Comparison of ENCODE assay signal across 21 cellular contexts in the genomic region with DNA sequence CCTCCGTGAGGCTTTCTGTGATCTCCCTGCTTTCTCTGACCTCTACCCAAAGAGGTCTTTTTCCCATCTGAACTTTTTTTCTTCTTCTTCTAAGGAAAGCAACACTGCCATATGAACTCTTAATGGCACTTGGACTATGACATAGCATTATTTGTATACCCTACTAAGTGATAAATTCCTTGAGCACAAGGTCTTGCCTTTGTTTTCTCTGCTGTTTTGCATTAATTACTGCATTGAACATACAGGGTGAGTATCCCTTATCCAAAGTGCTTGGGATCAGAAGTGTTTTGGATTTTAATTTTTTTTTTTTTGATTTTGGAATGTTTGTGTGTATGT. TPM values are rescaled to one million over a fixed set of nuclear protein-coding genes. Genes with fewer than 3 reads are reported as not detected.
DNase-seq lines count a peak whose midpoint lies in the region; ATAC-seq, FAIRE-seq and TF ChIP-seq lines count a peak whose summit lies in the region.
"Had no signal": no experiment of that assay in that cellular context is flagged by ENCODE, and none has a peak within 500 bp of the region (broad histone marks: within the 10 kb centered on the region; RNA-seq: fewer than 3 reads in every experiment).

No MANE protein-coding gene starts in this region.

- intact Hi-C loops in cardiac septum (cut with DNase I) = loop anchor here (10.0 kb wide), 1 partner anchor 151 kb away; no protein-coding TSS in a partner anchor
- intact Hi-C loops in colonic mucosa (cut with DNase I) = no loop called here
- intact Hi-C loops in aorta (cut with DNase I) = no loop called here

- WGBS in aorta, 2 donors = 27 to 35% methylated on average over 1 of the region's 1 CpG

- H3K27ac Mint-ChIP-seq in neural crest cell (ENCODE audit: unreplicated experiment) = peak overlapping the region; percentile 9
- H3K27ac Mint-ChIP-seq: activated CD8-positive, alpha-beta T cell treated with anti-CD3 and anti-CD28 coated beads for 36 hours; activated naive CD8-positive, alpha-beta T cell treated with anti-CD3 and anti-CD28 coated beads, Interleukin-2, amount 10 ng/mL, durations not matched to agents 7 days and 5 days had no signal

- H3K4me3 ChIP-seq in cardiac muscle cell (no peak overlapping the region), colonic mucosa (no peak overlapping the region), aorta (ENCODE audit: low read length in 2 of 2) (no peak overlapping the region)
- H3K4me3 ChIP-seq: A549 had no signal

- no peak for ATAC-seq in aorta (ENCODE audit: low FRiP score)
- no peak for ATAC-seq in GM18505 (IDR thresholded peaks at IDR 0.05; ENCODE audit: unreplicated experiment)
- ATAC-seq: A549; activated CD8-positive, alpha-beta T cell treated with anti-CD3 and anti-CD28 coated beads for 36 hours; activated T-cell treated with anti-CD3 and anti-CD28 coated beads, Interleukin-2, amount 50 U/mL, for 4 hours had no signal

- no peak for FAIRE-seq in frontal cortex (lab: Jason Lieb, UNC)
- FAIRE-seq: A549, endometrium had no signal

- H3K27me3 ChIP-seq in cardiac muscle cell = no peaks in the 10 kb centered on the region
- H3K27me3 ChIP-seq in colonic mucosa = no peaks in the 10 kb centered on the region
- H3K27me3 ChIP-seq in aorta (ENCODE audit: control insufficient read depth in 1 of 2, insufficient read depth in 2 of 2, low read length in 1 of 2) = no peaks in the 10 kb centered on the region

- H3K27me3 Mint-ChIP-seq in neural crest cell (ENCODE audit: low read depth) = no peaks in the 10 kb centered on the region
- H3K27me3 Mint-ChIP-seq: activated CD8-positive, alpha-beta T cell treated with anti-CD3 and anti-CD28 coated beads for 36 hours; activated naive CD8-positive, alpha-beta T cell treated with anti-CD3 and anti-CD28 coated beads, Interleukin-2, amount 10 ng/mL, durations not matched to agents 7 days and 5 days had no signal

- TF ChIP-seq CTCF in cardiac muscle cell (IDR thresholded peaks at IDR 0.05; ENCODE audit: low read depth, low read length) = no peak
- no peak for TF ChIP-seq CTCF in colonic mucosa (IDR thresholded peaks at IDR 0.05)
- no peak for TF ChIP-seq CTCF in neural crest cell (conservative IDR thresholded peaks at IDR 0.05)

- DNase-seq in cardiac muscle cell (ENCODE audit: low read depth in 1 of 2, low spot score in 1 of 2) = no peak
- DNase-seq in cardiac septum (ENCODE audit: low spot score) = no peak
- DNase-seq in colonic mucosa = no peak
- no peak for DNase-seq in neural crest cell (ENCODE audit: low read depth, low spot score)
- no peak for DNase-seq in aorta
- no peak for DNase-seq in DMS53 (lab: John Stamatoyannopoulos, UW)
- no peak for DNase-seq in frontal cortex (ENCODE audit: low spot score in 2 of 2)
- DNase-seq: activated CD8-positive, alpha-beta T cell treated with anti-CD3 and anti-CD28 coated beads for 36 hours; activated naive CD8-positive, alpha-beta T cell treated with anti-CD3 and anti-CD28 coated beads, Interleukin-2, amount 10 ng/mL, durations not matched to agents 7 days and 5 days; activated T-cell treated with anti-CD3 and anti-CD28 coated beads, Interleukin-2, amount 50 U/mL, for 4 hours; central memory CD4-positive, alpha-beta T cell; DMS153; kidney glomerular epithelial cell; midbrain; NCI-H2029; NCI-H446 treated with DMSO at 0.1 percent for 48 hours had no signal

- H3K9ac ChIP-seq in colonic mucosa (ENCODE audit: low read depth in 2 of 2, low read length in 2 of 2) = no peak overlapping the region
- H3K9ac ChIP-seq: KMS-11 had no signal

- peaks cover 20% of the 10 kb centered on the region for H3K4me1 Mint-ChIP-seq in neural crest cell

- H3K9me3 ChIP-seq in cardiac muscle cell (ENCODE audit: low read depth) = no peaks in the 10 kb centered on the region
- H3K9me3 ChIP-seq in colonic mucosa = no peaks in the 10 kb centered on the region
- no peaks in the 10 kb centered on the region for H3K9me3 ChIP-seq in aorta (ENCODE audit: control insufficient read depth, low read length)
- H3K9me3 ChIP-seq: A549 had no signal

- H3K36me3 Mint-ChIP-seq in neural crest cell (ENCODE audit: low read depth) = peaks cover 8% of the 10 kb centered on the region

- peak overlapping the region; percentile 90 for H3K27ac ChIP-seq in cardiac muscle cell
- H3K27ac ChIP-seq in colonic mucosa = peak overlapping the region; percentile 4
- H3K27ac ChIP-seq in aorta (ENCODE audit: low read depth in 1 of 2, low read length in 2 of 2) = peak overlapping the region; percentile 9 to 59
- H3K27ac ChIP-seq: A549, KMS-11 had no signal

- no peak overlapping the region for H3K4me3 Mint-ChIP-seq in neural crest cell
- H3K4me3 Mint-ChIP-seq: activated CD8-positive, alpha-beta T cell treated with anti-CD3 and anti-CD28 coated beads for 36 hours; activated naive CD8-positive, alpha-beta T cell treated with anti-CD3 and anti-CD28 coated beads, Interleukin-2, amount 10 ng/mL, durations not matched to agents 7 days and 5 days; activated T-cell treated with anti-CD3 and anti-CD28 coated beads, Interleukin-2, amount 50 U/mL, for 4 hours; CD14-positive monocyte had no signal

- no peaks in the 10 kb centered on the region for H3K9me3 Mint-ChIP-seq in neural crest cell
- H3K9me3 Mint-ChIP-seq: activated CD8-positive, alpha-beta T cell treated with anti-CD3 and anti-CD28 coated beads for 36 hours; activated naive CD8-positive, alpha-beta T cell treated with anti-CD3 and anti-CD28 coated beads, Interleukin-2, amount 10 ng/mL, durations not matched to agents 7 days and 5 days; activated T-cell treated with anti-CD3 and anti-CD28 coated beads, Interleukin-2, amount 50 U/mL, for 4 hours had no signal

- H3K36me3 ChIP-seq in cardiac muscle cell (peaks cover 18% of the 10 kb centered on the region), colonic mucosa (peaks cover 13% of the 10 kb centered on the region), aorta (ENCODE audit: control insufficient read depth in 1 of 2, insufficient read depth in 2 of 2, low read length in 1 of 2) (peaks cover 3 to 6% of the 10 kb centered on the region in 2 donors)

- TF ChIP-seq POLR2A in GM18505 (IDR thresholded peaks at IDR 0.05; ENCODE audit: borderline replicate concordance, extremely low read depth, insufficient read depth, insufficient read length) = no peak

- peaks cover 35% of the 10 kb centered on the region for H3K4me1 ChIP-seq in cardiac muscle cell (ENCODE audit: low read depth)
- H3K4me1 ChIP-seq in colonic mucosa = no peaks in the 10 kb centered on the region
- peaks cover 0 to 2% of the 10 kb centered on the region in 2 donors for H3K4me1 ChIP-seq in aorta (ENCODE audit: control insufficient read depth in 1 of 2, insufficient read depth in 2 of 2, low read length in 2 of 2)

RNA-seq across cellular contexts. Expression of a gene that starts 48.8 kb away (rescaled TPM):
- total RNA-seq in cardiac muscle cell (36.0 and 57.7 TPM in 2 replicates), cardiac septum (7.9 TPM), colonic mucosa (10 to 100 TPM; 35.9 to 57.5 TPM), neural crest cell (26.5 TPM in 2 replicates), aorta (10 to 100 TPM; 11.5 to 12.7 TPM), frontal cortex (39.9 TPM)
- polyA plus RNA-seq in cardiac muscle cell (30.8 and 40.8 TPM in 2 replicates), aorta (1 to 10 TPM; 8.1 to 8.4 TPM)

Comparison
In these comparisons a context has a peak if more than half of its experiments do, and no peak if none do; other contexts are left out.
1. H3K27ac ChIP-seq: peak in every context shown above with its lines; median percentile 90 in cardiac muscle cell; 34 in aorta; 4 in colonic mucosa.